Comparison of ENCODE assay signal across 22 cellular contexts in genomic region chrX:108426262-108426661, GRCh38. TPM values are rescaled to one million over a fixed set of nuclear protein-coding genes. Genes with fewer than 3 reads are reported as not detected.
DNase-seq lines count a peak whose midpoint lies in the region; TF ChIP-seq lines count a peak whose summit lies in the region.
"Had no signal": no experiment of that assay in that cellular context is flagged by ENCODE, and none has a peak within 500 bp of the region (broad histone marks: within the 10 kb centered on the region; RNA-seq: fewer than 3 reads in every experiment).

No MANE protein-coding gene starts in this region.

- H2AFZ ChIP-seq in H9 (ENCODE audit: low read length) = no peak overlapping the region

- no peak overlapping the region for H2BK120ac ChIP-seq in H9 (ENCODE audit: low read depth, low read length, poor library complexity, severe bottlenecking)

- H3T11ph ChIP-seq in H9 (ENCODE audit: low read length) = no peak overlapping the region

- no peak overlapping the region for H2BK12ac ChIP-seq in H9 (ENCODE audit: insufficient read length, low read depth, low read length)

- H4K8ac ChIP-seq in H9 (replicated peaks; ENCODE audit: insufficient read length, low read depth, low read length) = no peak overlapping the region

- no peak overlapping the region for H3K23ac ChIP-seq in H9 (ENCODE audit: insufficient read length, low read depth, low read length)

- H3K27me3 Mint-ChIP-seq in H9 (ENCODE audit: low read depth) (peaks cover 25% of the 10 kb centered on the region), endodermal cell (ENCODE audit: insufficient read depth) (no peaks in the 10 kb centered on the region), nephron progenitor cell (ENCODE audit: low read depth, poor library complexity) (no peaks in the 10 kb centered on the region)
- H3K27me3 Mint-ChIP-seq: CD4-positive, alpha-beta memory T cell; IgD-negative memory B cell had no signal

- no peaks in the 10 kb centered on the region for H3K79me1 ChIP-seq in H9 (ENCODE audit: insufficient read depth, low read depth, low read length, poor library complexity, severe bottlenecking)

- H3K18ac ChIP-seq in H9 (ENCODE audit: insufficient read length, low read depth, low read length) = no peak overlapping the region

- H4K20me1 ChIP-seq in H9 (ENCODE audit: control insufficient read depth, insufficient read depth, insufficient read length) = no peaks in the 10 kb centered on the region

- H3K27ac Mint-ChIP-seq in H9 (peak overlapping the region in 1 of 3 experiments; percentile 56; a peak in 1 of 7 replicates), endodermal cell (peak overlapping the region; percentile 90), nephron progenitor cell (peak overlapping the region; percentile 49)
- H3K27ac Mint-ChIP-seq: CD4-positive, alpha-beta memory T cell; IgD-negative memory B cell had no signal

- no peak overlapping the region for H3K14ac ChIP-seq in H9 (ENCODE audit: insufficient read depth, low read length)

- H3K36me3 Mint-ChIP-seq in H9 (ENCODE audit: insufficient read depth in 1 of 3, low read depth in 3 of 3) (peaks cover 0 to 3% (median 0%) of the 10 kb centered on the region in 3 experiments; a peak in 2 of 7 replicates), endodermal cell (ENCODE audit: low read depth) (peaks cover 72% of the 10 kb centered on the region), nephron progenitor cell (ENCODE audit: low read depth) (peaks cover 31% of the 10 kb centered on the region)
- H3K36me3 Mint-ChIP-seq: CD4-positive, alpha-beta memory T cell; IgD-negative memory B cell had no signal

- no peak overlapping the region for H4K91ac ChIP-seq in H9 (ENCODE audit: insufficient read length, low read depth, low read length)

- H3K9ac ChIP-seq in H9 (ENCODE audit: extremely low read depth, insufficient read length, low read length) (no peak overlapping the region), endodermal cell (ENCODE audit: extremely low read depth, low read length, poor library complexity, severe bottlenecking) (no peak overlapping the region)

- no peak overlapping the region for H3K27ac ChIP-seq in H9 (ENCODE audit: insufficient read length, low read depth, low read length)
- H3K27ac ChIP-seq in endodermal cell (ENCODE audit: low read depth, low read length) = peak overlapping the region; percentile 47

- peak overlapping the region in 1 of 2 experiments; percentile 30; a peak in 2 of 5 replicates for H3K4me3 Mint-ChIP-seq in H9
- H3K4me3 Mint-ChIP-seq in endodermal cell = peak overlapping the region; percentile 21
- no peak overlapping the region for H3K4me3 Mint-ChIP-seq in nephron progenitor cell
- H3K4me3 Mint-ChIP-seq: CD4-positive, alpha-beta memory T cell; IgD-negative memory B cell had no signal

- H3K56ac ChIP-seq in H9 (ENCODE audit: insufficient read length, low read depth, low read length) = no peak overlapping the region

- no peaks in the 10 kb centered on the region for H3K23me2 ChIP-seq in H9 (ENCODE audit: insufficient read length, low read depth, low read length, poor library complexity, severe bottlenecking)

- H2BK15ac ChIP-seq in H9 (ENCODE audit: low read depth, low read length) = no peak overlapping the region

- peaks cover 24% of the 10 kb centered on the region for H3K36me3 ChIP-seq in endodermal cell (ENCODE audit: control insufficient read depth, insufficient read depth, low read length)

- H3K4ac ChIP-seq in H9 (ENCODE audit: low read depth, low read length) = no peak overlapping the region

- H3K27me3 ChIP-seq in H9 (ENCODE audit: insufficient read depth, low read length) = no peaks in the 10 kb centered on the region; the same call in 1 of the 2 replicates
- H3K27me3 ChIP-seq in endodermal cell (ENCODE audit: control insufficient read depth, insufficient read depth, low read length, poor library complexity, severe bottlenecking) = no peaks in the 10 kb centered on the region

- H2BK20ac ChIP-seq in H9 (ENCODE audit: low read depth, low read length, poor library complexity, severe bottlenecking) = no peak overlapping the region

- WGBS in H9 (ENCODE audit: extremely low coverage, insufficient read length, low lambda C conversion rate) = no CpG with 5 or more reads among the region's 1 CpG
- 9% methylated on average over 1 of the region's 1 CpG; no CpG with 5 or more reads in 1 of the 2 experiments for WGBS in endodermal cell (ENCODE audit: insufficient coverage in 1 of 2, insufficient read length in 1 of 2), 2 experiments

- H3K9me3 Mint-ChIP-seq in H9 (no peaks in the 10 kb centered on the region), endodermal cell (no peaks in the 10 kb centered on the region), nephron progenitor cell (no peaks in the 10 kb centered on the region)
- H3K9me3 Mint-ChIP-seq: CD4-positive, alpha-beta memory T cell; IgD-negative memory B cell had no signal

- H2BK5ac ChIP-seq in H9 (ENCODE audit: insufficient read length, low read length) = no peak overlapping the region

- no peaks in the 10 kb centered on the region for H3K79me2 ChIP-seq in H9 (ENCODE audit: insufficient read depth, low read length)

- DNase-seq in H9 = peak; percentile 34
- DNase-seq in NCI-H1930 (lab: John Stamatoyannopoulos, UW) = peak; percentile 79 to 86
- peak; percentile 70 for DNase-seq in endodermal cell
- no peak for DNase-seq in nephron progenitor cell
- DNase-seq in SKM-1 (lab: John Stamatoyannopoulos, UW; ENCODE audit: unreplicated experiment) = no peak
- DNase-seq in HCEC 1CT = no peak
- DNase-seq in foreskin fibroblast = no peak
- no peak for DNase-seq in AG20443 (ENCODE audit: low spot score)
- DNase-seq: CD4-positive, alpha-beta memory T cell; DMS79; Kasumi-1; MM.1S; NCI-H1092 treated with DMSO at 0.1 percent for 48 hours; NCI-H187 treated with DMSO at 0.1 percent for 48 hours; NCI-H524 treated with DMSO at 0.1 percent for 48 hours; NK-92 treated with Interleukin-12 subunit alpha and Interleukin-12 subunit beta, amount 100 ng/mL, for 24 hours; OCI-M1; RPMI8226; T-helper 2 cell had no signal

- H2AK5ac ChIP-seq in H9 (ENCODE audit: insufficient read length, low read length) = no peak overlapping the region

- H3K9me3 ChIP-seq in H9 (ENCODE audit: control insufficient read depth, low read depth, low read length) = no peaks in the 10 kb centered on the region
- H3K9me3 ChIP-seq in endodermal cell (ENCODE audit: control insufficient read depth, low read length) = no peaks in the 10 kb centered on the region

- no peak overlapping the region for H3K4me2 ChIP-seq in H9 (ENCODE audit: insufficient read depth, insufficient read length, low read length)

- no peak overlapping the region for H4K5ac ChIP-seq in H9 (ENCODE audit: insufficient read length, low read depth, low read length)

- TF ChIP-seq CTCF in H9 (conservative IDR thresholded peaks at IDR 0.05) (no peak), endodermal cell (conservative IDR thresholded peaks at IDR 0.05) (no peak), nephron progenitor cell (IDR thresholded peaks at IDR 0.05) (no peak), foreskin fibroblast (IDR thresholded peaks at IDR 0.05; ENCODE audit: low read depth, low read length) (no peak)

- H3K4me3 ChIP-seq in endodermal cell (ENCODE audit: low read length) (peak overlapping the region; percentile 62), foreskin fibroblast (ENCODE audit: low read depth in 1 of 2, low read length in 2 of 2) (no peak overlapping the region)

- H3K4me1 ChIP-seq in H9 (ENCODE audit: insufficient read depth, low read length) (peaks cover 4% of the 10 kb centered on the region; the same call in 1 of the 2 replicates), endodermal cell (ENCODE audit: control insufficient read depth, insufficient read depth, low read length) (no peaks in the 10 kb centered on the region)

- H3K4me1 Mint-ChIP-seq in H9 (peaks cover 16 to 25% of the 10 kb centered on the region in 2 experiments), endodermal cell (peaks cover 40% of the 10 kb centered on the region), nephron progenitor cell (peaks cover 6% of the 10 kb centered on the region)
- H3K4me1 Mint-ChIP-seq: CD4-positive, alpha-beta memory T cell had no signal

RNA-seq across cellular contexts. Expression of gene COL4A6, which starts 12.0 kb away (rescaled TPM):
- total RNA-seq in H9 (2021) (16.7 and 17.5 TPM in 2 replicates), endodermal cell (100 to 1,000 TPM; 205 to 338 TPM)
- 32.1 TPM for polyA plus RNA-seq in endodermal cell (2013, experiment 1 of 2)
- polyA plus RNA-seq in endodermal cell (2013, experiment 2 of 2) = 35.7 TPM
- total RNA-seq: CD4-positive, alpha-beta memory T cell; G401; HT-29 had no signal
- polyA plus RNA-seq: CD4-positive, alpha-beta memory T cell; IgD-negative memory B cell had no signal

RNA-seq across cellular contexts. Expression of gene COL4A5, which starts 13.4 kb away (rescaled TPM):
- total RNA-seq in H9 (2021) (49.1 and 51.3 TPM in 2 replicates), endodermal cell (100 to 1,000 TPM; 212 to 365 TPM)
- 58.2 TPM for polyA plus RNA-seq in endodermal cell (2013, experiment 1 of 2)
- 60.1 TPM for polyA plus RNA-seq in endodermal cell (2013, experiment 2 of 2)
- total RNA-seq: CD4-positive, alpha-beta memory T cell; HT-29 had no signal
- polyA plus RNA-seq: CD4-positive, alpha-beta memory T cell; IgD-negative memory B cell had no signal

Comparison
In these comparisons a context has a peak if more than half of its experiments do, and no peak if none do; other contexts are left out.
1. DNase-seq: peak in H9 (single experiment), NCI-H1930 (2 of 2) and endodermal cell (single experiment); none in nephron progenitor cell (single experiment), SKM-1 (single experiment), HCEC 1CT (single experiment), foreskin fibroblast (0 of 2) and AG20443 (single experiment).
2. RNA of gene COL4A6, which starts 12.0 kb away (total RNA-seq): 205 to 338 TPM in endodermal cell; 16.7 to 17.5 TPM in H9; every median in the first group is over 10 times any median in the second.